ENCODE assay signal across 26 cellular contexts in genomic region chr5:145110826-145111225, GRCh38.
"Had no signal": no experiment of that assay in that cellular context is flagged by ENCODE, and none has a peak within 500 bp of the region (broad histone marks: within the 10 kb centered on the region; RNA-seq: fewer than 3 reads in every experiment).

No MANE protein-coding gene starts in this region.

- H3K27ac ChIP-seq: WERI-Rb-1 had no signal

- H3K9me3 ChIP-seq: SK-N-SH had no signal

- ATAC-seq: activated CD4-positive, alpha-beta T cell treated with anti-CD3 and anti-CD28 coated beads for 36 hours; activated T-cell treated with anti-CD3 and anti-CD28 coated beads, Interleukin-2, amount 50 U/mL, for 72 hours; Panc1; Right ventricle myocardium inferior had no signal

- DNase-seq: activated CD4-positive, alpha-beta memory T cell treated with anti-CD3 and anti-CD28 coated beads, Interleukin-2, amount 10 ng/mL, durations not matched to agents 7 days and 5 days; activated CD4-positive, alpha-beta T cell treated with anti-CD3 and anti-CD28 coated beads for 36 hours; activated CD4-positive, alpha-beta T cell treated with anti-CD3 and anti-CD28 coated beads, Interleukin-2, amount 50 U/mL, for 1 hour; activated gamma-delta T cell treated with Interleukin-2 at 50 U/mL for 16 hours; activated naive CD4-positive, alpha-beta T cell treated with anti-CD3 and anti-CD28 coated beads, Interleukin-2, amount 10 ng/mL, durations not matched to agents 7 days and 5 days; activated naive CD8-positive, alpha-beta T cell treated with anti-CD3 and anti-CD28 coated beads, Interleukin-2, amount 10 ng/mL, durations not matched to agents 7 days and 5 days; activated T-cell treated with anti-CD3 and anti-CD28 coated beads, Interleukin-2, amount 50 U/mL, for 72 hours; central memory CD4-positive, alpha-beta T cell; Kasumi-1; KBM-7; NCI-H1092; NCI-H1417; NCI-H1930; NCI-H2107; NCI-H2171 treated with DMSO at 0.1 percent for 48 hours; NCI-H226; NCI-H510A; NCI-H526 treated with DMSO at 0.1 percent for 48 hours; NK-92 treated with Interleukin-12 subunit alpha and Interleukin-12 subunit beta, amount 100 ng/mL, for 24 hours; OCI-M1; RPMI8226; SK-N-SH; T-helper 1 cell; WERI-Rb-1 had no signal

- H3K4me2 ChIP-seq: SK-N-SH had no signal

- H3K36me3 ChIP-seq: WERI-Rb-1 had no signal
